In the genomic region with DNA sequence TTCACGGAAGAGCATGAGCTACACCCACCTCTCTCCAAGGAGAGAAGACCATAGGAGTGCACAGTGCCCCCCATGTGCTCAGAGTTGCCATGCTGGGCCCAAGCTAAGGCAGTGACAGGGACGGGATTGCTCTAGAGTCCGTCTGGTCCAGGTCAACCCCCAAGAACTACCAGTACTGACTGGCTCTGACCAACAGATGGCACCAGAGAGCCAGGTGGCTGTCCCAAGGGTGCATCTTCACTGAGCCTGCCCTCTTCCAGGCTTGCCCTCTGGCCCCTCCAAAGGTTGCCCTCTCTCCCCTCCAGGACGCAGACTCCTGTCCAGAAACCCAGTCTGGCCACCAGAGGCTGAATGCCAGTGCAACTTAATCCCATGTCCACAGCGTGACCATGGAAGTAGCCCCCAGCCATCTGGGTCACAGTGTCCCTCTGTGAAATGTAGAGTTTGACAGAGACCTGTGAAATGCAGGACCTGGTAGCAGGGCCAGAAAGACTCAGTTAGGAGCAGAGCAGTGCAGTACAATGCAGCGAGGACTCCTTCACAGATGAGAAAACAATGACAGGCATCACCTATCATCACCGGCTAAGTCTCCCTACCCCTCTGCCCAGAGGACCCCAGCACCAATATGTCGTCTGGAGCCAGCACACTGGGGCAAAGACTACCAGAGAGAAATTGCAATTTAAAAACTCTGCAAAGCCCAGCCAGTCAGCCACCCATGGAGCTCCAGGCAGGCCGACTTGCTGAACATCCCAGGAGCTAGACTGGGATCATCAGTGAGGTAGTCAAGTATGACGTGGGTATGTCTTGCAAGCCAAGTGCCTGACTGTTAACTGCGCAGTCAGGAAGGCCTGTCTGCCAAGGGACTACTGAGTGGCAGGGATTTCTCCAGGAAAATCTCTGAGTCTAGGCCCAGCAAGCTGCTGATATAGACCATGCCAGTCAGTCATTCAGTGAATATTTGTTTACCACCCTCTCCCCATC, we compare ENCODE assay signal across 1 cellular context.
TF ChIP-seq lines count a peak whose summit lies in the region.

No MANE protein-coding gene starts in this region.

TF ChIP-seq in IMR-90, 13 proteins besides CTCF, POLR2A, EP300 and RAD21 (continued from another document):
- no peak for TF ChIP-seq MXI1 (IDR thresholded peaks at IDR 0.05; ENCODE audit: borderline replicate concordance, low read depth, low read length)
- TF ChIP-seq CHD1 (IDR thresholded peaks at IDR 0.05; ENCODE audit: low read depth, low read length): no peak
- TF ChIP-seq MAZ (IDR thresholded peaks at IDR 0.05; ENCODE audit: borderline replicate concordance, low read depth, low read length): 0 out of 2 replicates have a peak, but pooled peaks have one; percentile 15
- no peak for TF ChIP-seq NFE2L2 (IDR thresholded peaks at IDR 0.05; ENCODE audit: low read depth, low read length)
- TF ChIP-seq MAFK (IDR thresholded peaks at IDR 0.05; ENCODE audit: low read depth, low read length): no peak
- peak; percentile 95 for TF ChIP-seq SMC3 (IDR thresholded peaks at IDR 0.05; ENCODE audit: low read depth, low read length)
- TF ChIP-seq, protein P1, sequence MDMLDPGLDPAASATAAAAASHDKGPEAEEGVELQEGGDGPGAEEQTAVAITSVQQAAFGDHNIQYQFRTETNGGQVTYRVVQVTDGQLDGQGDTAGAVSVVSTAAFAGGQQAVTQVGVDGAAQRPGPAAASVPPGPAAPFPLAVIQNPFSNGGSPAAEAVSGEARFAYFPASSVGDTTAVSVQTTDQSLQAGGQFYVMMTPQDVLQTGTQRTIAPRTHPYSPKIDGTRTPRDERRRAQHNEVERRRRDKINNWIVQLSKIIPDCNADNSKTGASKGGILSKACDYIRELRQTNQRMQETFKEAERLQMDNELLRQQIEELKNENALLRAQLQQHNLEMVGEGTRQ (IDR thresholded peaks at IDR 0.05; ENCODE audit: low read depth, low read length): no peak
- TF ChIP-seq ELK1 (IDR thresholded peaks at IDR 0.05; ENCODE audit: borderline replicate concordance, low read depth, low read length): no peak
- TF ChIP-seq FOS (IDR thresholded peaks at IDR 0.05; ENCODE audit: low read depth, low read length): no peak
- no peak for TF ChIP-seq RFX5 (IDR thresholded peaks at IDR 0.05; ENCODE audit: low read depth, low read length)
- TF ChIP-seq CEBPB (IDR thresholded peaks at IDR 0.05; ENCODE audit: low read depth, low read length): no peak
- TF ChIP-seq RCOR1 (IDR thresholded peaks at IDR 0.05; ENCODE audit: insufficient replicate concordance, low read length): no peak
